ENCODE assay signal across 8 cellular contexts in genomic region chr2:70248145-70248809, GRCh38. TPM values are rescaled to one million over a fixed set of nuclear protein-coding genes. Genes with fewer than 3 reads are reported as not detected.
DNase-seq lines count a peak whose midpoint lies in the region; ATAC-seq, FAIRE-seq and TF ChIP-seq lines count a peak whose summit lies in the region.

TIA1 (minus strand) TSS chr2:70248628; CDS start chr2:70248430, 198 bp downstream.

- H3K36me3 ChIP-seq in adrenal gland (replicated peaks in 1 of 2) = no peaks in the 10 kb centered on the region

- H3K4me3 Mint-ChIP-seq in progenitor cell of endocrine pancreas (ENCODE audit: low read depth) = peak within 1 kb of the TSS; percentile 92

- H3K27ac ChIP-seq in adrenal gland = peak within 1 kb of the TSS; percentile 95 to 98 (median 98)

- peak within 1 kb of the TSS; percentile 40 to 98 (median 82) for H3K4me3 ChIP-seq in adrenal gland

- no peaks in the 10 kb centered on the region for H3K9me3 Mint-ChIP-seq in progenitor cell of endocrine pancreas (ENCODE audit: low read depth)

- peaks cover 13% of the 10 kb centered on the region for H3K36me3 Mint-ChIP-seq in progenitor cell of endocrine pancreas (ENCODE audit: insufficient read depth)

- DNase-seq in GM12892 (ENCODE audit: insufficient read length) (peak; percentile 91), NCI-H146 (lab: John Stamatoyannopoulos, UW) (peak; percentile 99), T-helper 1 cell (peak; percentile 98 to 99 (median 98)), adrenal gland (peak; percentile 97 to 99 (median 99)), left cardiac atrium (peak; percentile 99), progenitor cell of endocrine pancreas (ENCODE audit: low spot score, unreplicated experiment) (peak; percentile 98), ureter (ENCODE audit: low spot score) (peak; percentile 99)

- ATAC-seq in HG02852 (IDR thresholded peaks at IDR 0.05; ENCODE audit: unreplicated experiment) (peak; percentile 94), left cardiac atrium (peak; percentile 98)

- peak; percentile 98 for FAIRE-seq in GM12892 (lab: Jason Lieb, UNC)

- TF ChIP-seq POLR2A in GM12892 (IDR thresholded peaks at IDR 0.05; ENCODE audit: low read depth, low read length) (peak; percentile 86), adrenal gland (IDR thresholded peaks at IDR 0.05) (peak; percentile 58 to 94)

- peaks cover 25% of the 10 kb centered on the region for H3K4me1 Mint-ChIP-seq in progenitor cell of endocrine pancreas (ENCODE audit: low read depth)

- peaks cover 17 to 40% of the 10 kb centered on the region in 2 donors for H3K4me1 ChIP-seq in adrenal gland (replicated peaks in 1 of 2)

- 0 to 1% (median 0%) methylated on average over 18 to 47 of the region's 47 CpGs for WGBS in adrenal gland, 4 donors

- intact Hi-C loops in adrenal gland (cut with DNase I) = no loop called here
- intact Hi-C loops in left cardiac atrium (cut with DNase I) = no loop called here

- H3K9me3 ChIP-seq in adrenal gland (replicated peaks in 1 of 3) = no peaks in the 10 kb centered on the region

- no peaks in the 10 kb centered on the region for H3K27me3 Mint-ChIP-seq in progenitor cell of endocrine pancreas

- H3K27me3 ChIP-seq in adrenal gland = no peaks in the 10 kb centered on the region

- peak within 1 kb of the TSS; percentile 100 for H3K27ac Mint-ChIP-seq in progenitor cell of endocrine pancreas

- TF ChIP-seq CTCF in adrenal gland (IDR thresholded peaks at IDR 0.05) = no peak
- no peak for TF ChIP-seq CTCF in progenitor cell of endocrine pancreas (IDR thresholded peaks at IDR 0.05; ENCODE audit: unreplicated experiment)

RNA-seq across cellular contexts. Expression of gene TIA1, which starts in this region (rescaled TPM):
- 62.9 TPM for polyA plus RNA-seq in GM12892 (2012; ENCODE audit: missing spikeins)
- 100 to 1,000 TPM in 3 of 8 donors, 10 to 100 TPM in 5; 25.9 to 121 (median 84.4) TPM for total RNA-seq in adrenal gland
- 100 to 1,000 TPM in 1 of 3 donors, 10 to 100 TPM in 2; 49.9 to 136 (median 81.9) TPM for polyA plus RNA-seq in adrenal gland
- 10 to 100 TPM; 49.4 to 51.6 TPM for total RNA-seq in left cardiac atrium
- 523 and 534 TPM in 2 replicates for total RNA-seq in progenitor cell of endocrine pancreas
- total RNA-seq in ureter = 160 TPM

Comparison
In these comparisons a context has a peak if more than half of its experiments do, and no peak if none do; other contexts are left out.
1. Peak in every context shown above with its lines: DNase-seq, ATAC-seq, H3K4me3 ChIP-seq and H3K27ac ChIP-seq.